Comparison of ENCODE assay signal across 20 cellular contexts in genomic region chr21:45383615-45384201, GRCh38. TPM values are rescaled to one million over a fixed set of nuclear protein-coding genes. Genes with fewer than 3 reads are reported as not detected.
DNase-seq lines count a peak whose midpoint lies in the region; ATAC-seq and TF ChIP-seq lines count a peak whose summit lies in the region.
"Had no signal": no experiment of that assay in that cellular context is flagged by ENCODE, and none has a peak within 500 bp of the region (broad histone marks: within the 10 kb centered on the region; RNA-seq: fewer than 3 reads in every experiment).

No MANE protein-coding gene starts in this region.

- intact Hi-C loops in natural killer cell (cut with micrococcal nuclease) (no loop called here), left ventricle myocardium inferior (cut with micrococcal nuclease) (no loop called here), aorta (cut with DNase I) (no loop called here)

- H3K9me3 ChIP-seq in left ventricle myocardium inferior (replicated peaks) (no peaks in the 10 kb centered on the region), aorta (ENCODE audit: control insufficient read depth, low read length) (no peaks in the 10 kb centered on the region)
- H3K9me3 ChIP-seq: testis had no signal

- peaks cover 15 to 16% of the 10 kb centered on the region in 2 donors for H3K27me3 Mint-ChIP-seq in natural killer cell treated with Interleukin-12 subunit alpha and Interleukin-12 subunit beta and Interleukin-15 and Interleukin-18, amount 100 ng/mL, for 72 hours
- H3K27me3 Mint-ChIP-seq in natural killer cell (ENCODE audit: low read depth in 2 of 2) = peaks cover 10% of the 10 kb centered on the region in 2 donors

- H3K4me1 Mint-ChIP-seq in natural killer cell treated with Interleukin-12 subunit alpha and Interleukin-12 subunit beta and Interleukin-15 and Interleukin-18, amount 100 ng/mL, for 72 hours (ENCODE audit: low read depth in 2 of 2) = no peaks in the 10 kb centered on the region
- H3K4me1 Mint-ChIP-seq in natural killer cell = no peaks in the 10 kb centered on the region
- H3K4me1 Mint-ChIP-seq: activated B cell treated with CpG ODN at 0.5 μM for 24 hours; activated naive CD4-positive, alpha-beta T cell treated with anti-CD3 and anti-CD28 coated beads, Interleukin-2, amount 50 U/mL, for 24 hours; stimulated activated memory B cell treated with anti-CD40 and anti-IgM and Interleukin-4, amounts not matched to agents 10 μg/mL and 1 μg/mL and 100 μg/mL, for 72 hours had no signal

- H3K27ac ChIP-seq in left ventricle myocardium inferior (replicated peaks) (no peak overlapping the region), aorta (ENCODE audit: low read depth in 1 of 2, low read length in 2 of 2) (no peak overlapping the region)
- H3K27ac ChIP-seq: testis had no signal

- H3K4me3 ChIP-seq in left ventricle myocardium inferior (no peak overlapping the region), aorta (ENCODE audit: low read length in 2 of 2) (no peak overlapping the region)
- H3K4me3 ChIP-seq: testis had no signal

- no peaks in the 10 kb centered on the region for H3K36me3 Mint-ChIP-seq in natural killer cell treated with Interleukin-12 subunit alpha and Interleukin-12 subunit beta and Interleukin-15 and Interleukin-18, amount 100 ng/mL, for 72 hours
- no peaks in the 10 kb centered on the region for H3K36me3 Mint-ChIP-seq in natural killer cell
- H3K36me3 Mint-ChIP-seq: activated naive CD4-positive, alpha-beta T cell treated with anti-CD3 and anti-CD28 coated beads, Interleukin-2, amount 50 U/mL, for 24 hours; stimulated activated memory B cell treated with anti-CD40 and anti-IgM and Interleukin-4, amounts not matched to agents 10 μg/mL and 1 μg/mL and 100 μg/mL, for 72 hours had no signal

- WGBS in aorta, 2 donors = 78 to 83% methylated on average over 26 of the region's 26 CpGs

- TF ChIP-seq CTCF in natural killer cell (IDR thresholded peaks at IDR 0.05) (no peak), left ventricle myocardium inferior (IDR thresholded peaks at IDR 0.05; ENCODE audit: borderline replicate concordance) (no peak)

- peak; percentile 54 for DNase-seq in natural killer cell treated with Interleukin-12 subunit alpha and Interleukin-12 subunit beta and Interleukin-15 and Interleukin-18, amount 100 ng/mL, for 72 hours (ENCODE audit: low spot score)
- DNase-seq in natural killer cell = no peak
- DNase-seq in left ventricle myocardium inferior = peak; percentile 12
- DNase-seq in mesenteric fat pad (ENCODE audit: low spot score) = peak; percentile 85
- DNase-seq in aorta = peak; percentile 30 to 73
- DNase-seq in NCI-H2171 (lab: John Stamatoyannopoulos, UW) = no peak
- DNase-seq in NCI-H2029 treated with DMSO at 0.1 percent for 48 hours (lab: John Stamatoyannopoulos, UW) = no peak
- DNase-seq: ACHN; activated B cell treated with CpG ODN at 0.5 μM for 24 hours; activated CD8-positive, alpha-beta T cell treated with anti-CD3 and anti-CD28 coated beads, Interleukin-2, amount 10 ng/mL, durations not matched to agents 7 days and 5 days; activated T-cell treated with anti-CD3 and anti-CD28 coated beads, Interleukin-2, amount 50 U/mL, for 1 hour; effector CD8-positive, alpha-beta T cell; Kasumi-1; NCI-H1930; NK-92 treated with Interleukin-12 subunit alpha and Interleukin-12 subunit beta, amount 100 ng/mL, for 24 hours; testis had no signal

- H3K9me3 Mint-ChIP-seq in natural killer cell treated with Interleukin-12 subunit alpha and Interleukin-12 subunit beta and Interleukin-15 and Interleukin-18, amount 100 ng/mL, for 72 hours = no peaks in the 10 kb centered on the region
- H3K9me3 Mint-ChIP-seq in natural killer cell = no peaks in the 10 kb centered on the region
- H3K9me3 Mint-ChIP-seq: activated naive CD4-positive, alpha-beta T cell treated with anti-CD3 and anti-CD28 coated beads, Interleukin-2, amount 50 U/mL, for 24 hours had no signal

- H3K36me3 ChIP-seq in left ventricle myocardium inferior = no peaks in the 10 kb centered on the region
- H3K36me3 ChIP-seq in aorta (ENCODE audit: control insufficient read depth in 1 of 2, insufficient read depth in 2 of 2, low read length in 1 of 2) = no peaks in the 10 kb centered on the region

- no peaks in the 10 kb centered on the region for H3K27me3 ChIP-seq in left ventricle myocardium inferior (ENCODE audit: low read depth)
- no peaks in the 10 kb centered on the region for H3K27me3 ChIP-seq in aorta (ENCODE audit: control insufficient read depth in 1 of 2, insufficient read depth in 2 of 2, low read length in 1 of 2)
- H3K27me3 ChIP-seq: testis had no signal

- H3K4me1 ChIP-seq in left ventricle myocardium inferior = peaks cover 21% of the 10 kb centered on the region
- no peaks in the 10 kb centered on the region for H3K4me1 ChIP-seq in aorta (ENCODE audit: control insufficient read depth in 1 of 2, insufficient read depth in 2 of 2, low read length in 2 of 2)

- H3K27ac Mint-ChIP-seq in natural killer cell treated with Interleukin-12 subunit alpha and Interleukin-12 subunit beta and Interleukin-15 and Interleukin-18, amount 100 ng/mL, for 72 hours = no peak overlapping the region
- H3K27ac Mint-ChIP-seq in natural killer cell = no peak overlapping the region
- H3K27ac Mint-ChIP-seq: activated B cell treated with CpG ODN at 0.5 μM for 24 hours; activated CD8-positive, alpha-beta T cell treated with anti-CD3 and anti-CD28 coated beads, Interleukin-2, amount 10 ng/mL, durations not matched to agents 7 days and 5 days; activated naive CD4-positive, alpha-beta T cell treated with anti-CD3 and anti-CD28 coated beads, Interleukin-2, amount 50 U/mL, for 24 hours; stimulated activated memory B cell treated with anti-CD40 and anti-IgM and Interleukin-4, amounts not matched to agents 10 μg/mL and 1 μg/mL and 100 μg/mL, for 72 hours had no signal

- no peak overlapping the region for H3K4me3 Mint-ChIP-seq in natural killer cell treated with Interleukin-12 subunit alpha and Interleukin-12 subunit beta and Interleukin-15 and Interleukin-18, amount 100 ng/mL, for 72 hours
- H3K4me3 Mint-ChIP-seq in natural killer cell = no peak overlapping the region
- H3K4me3 Mint-ChIP-seq: activated B cell treated with CpG ODN at 0.5 μM for 24 hours; activated CD8-positive, alpha-beta T cell treated with anti-CD3 and anti-CD28 coated beads, Interleukin-2, amount 10 ng/mL, durations not matched to agents 7 days and 5 days; activated naive CD4-positive, alpha-beta T cell treated with anti-CD3 and anti-CD28 coated beads, Interleukin-2, amount 50 U/mL, for 24 hours; stimulated activated memory B cell treated with anti-CD40 and anti-IgM and Interleukin-4, amounts not matched to agents 10 μg/mL and 1 μg/mL and 100 μg/mL, for 72 hours had no signal

- no peak for ATAC-seq in natural killer cell treated with Interleukin-12 subunit alpha and Interleukin-12 subunit beta and Interleukin-15 and Interleukin-18, amount 100 ng/mL, for 72 hours
- ATAC-seq in natural killer cell = no peak
- ATAC-seq in aorta (ENCODE audit: low FRiP score) = no peak
- no peak for ATAC-seq in GM18498 (IDR thresholded peaks at IDR 0.05; ENCODE audit: unreplicated experiment)
- ATAC-seq: activated CD8-positive, alpha-beta T cell treated with anti-CD3 and anti-CD28 coated beads, Interleukin-2, amount 10 ng/mL, durations not matched to agents 7 days and 5 days; left lobe of liver; stimulated activated memory B cell treated with anti-CD40 and anti-IgM and Interleukin-4, amounts not matched to agents 10 μg/mL and 1 μg/mL and 100 μg/mL, for 72 hours had no signal

RNA-seq across cellular contexts. Expression of gene COL18A1, which starts 21.3 kb away (rescaled TPM):
- total RNA-seq in natural killer cell treated with Interleukin-12 subunit alpha and Interleukin-12 subunit beta and Interleukin-15 and Interleukin-18, amount 100 ng/mL, for 72 hours = 1 to 10 TPM in 1 of 2 donors, under 1 TPM in 1; 0.31 to 1.3 TPM
- total RNA-seq in natural killer cell (10 to 100 TPM; 12.3 to 22.3 (median 12.7) TPM), left ventricle myocardium inferior (66.5 TPM), mesenteric fat pad (79.8 TPM), aorta (100 to 1,000 TPM; 289 to 301 TPM)
- 100 to 1,000 TPM in 1 of 2 donors, 10 to 100 TPM in 1; 97.3 to 963 TPM for polyA plus RNA-seq in aorta

Comparison
In these comparisons a context has a peak if more than half of its experiments do, and no peak if none do; other contexts are left out.
1. DNase-seq: peak in natural killer cell treated with Interleukin-12 subunit alpha and Interleukin-12 subunit beta and Interleukin-15 and Interleukin-18, amount 100 ng/mL, for 72 hours (single experiment), left ventricle myocardium inferior (single experiment), mesenteric fat pad (single experiment) and aorta (2 of 2); none in natural killer cell (single experiment), NCI-H2171 (single experiment) and NCI-H2029 treated with DMSO at 0.1 percent for 48 hours (single experiment).
2. RNA of gene COL18A1, which starts 21.3 kb away (total RNA-seq): 289 to 301 TPM in aorta, 79.8 TPM in mesenteric fat pad (single experiment), 66.5 TPM in left ventricle myocardium inferior (single experiment) and 12.3 to 22.3 TPM in natural killer cell; 0.31 to 1.3 TPM in natural killer cell treated with Interleukin-12 subunit alpha and Interleukin-12 subunit beta and Interleukin-15 and Interleukin-18, amount 100 ng/mL, for 72 hours; every median in the first group is over 4 times any median in the second.